Comparison of ENCODE assay signal across 25 cellular contexts in the genomic region with DNA sequence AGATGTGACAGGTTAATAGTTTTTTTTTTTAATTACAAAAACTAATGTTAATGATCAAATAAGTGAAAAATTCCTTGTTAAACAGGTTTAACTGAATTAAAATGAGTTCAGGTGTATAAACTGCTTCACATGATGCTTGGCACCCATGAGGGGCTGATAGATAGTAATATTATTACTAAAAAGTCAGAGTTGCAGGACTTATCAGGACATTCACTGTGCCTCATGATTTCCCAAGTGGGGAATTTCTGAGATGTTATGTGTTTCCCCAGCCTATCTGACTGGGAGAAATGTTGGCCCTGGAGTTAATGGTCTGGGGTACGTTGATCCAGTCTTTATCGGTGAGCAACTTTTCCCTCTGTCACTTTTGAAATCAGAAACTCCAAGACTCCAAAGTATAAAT.
"Had no signal": no experiment of that assay in that cellular context is flagged by ENCODE, and none has a peak within 500 bp of the region (broad histone marks: within the 10 kb centered on the region; RNA-seq: fewer than 3 reads in every experiment).

No MANE protein-coding gene starts in this region.

- H3K4me1 Mint-ChIP-seq: mesothelial cell of epicardium had no signal

- H3K4me1 ChIP-seq: colonic mucosa, esophagus squamous epithelium, gastrocnemius medialis, heart right ventricle, left lung, lower lobe of right lung had no signal

- ATAC-seq: effector memory CD8-positive, alpha-beta T cell; esophagus mucosa; gastrocnemius medialis; heart right ventricle; left cardiac atrium; left lung; left ventricle myocardium superior; lower lobe of right lung; mucosa of descending colon had no signal

- H3K4me3 ChIP-seq: colonic mucosa, esophagus squamous epithelium, gastrocnemius medialis, heart right ventricle, left lung, lower lobe of right lung, mucosa of descending colon had no signal

- H3K4me3 Mint-ChIP-seq: dendritic cell treated with granulocyte-macrophage colony-stimulating factor and Interleukin-4, amounts not matched to agents 40 ng/mL and 50 ng/mL, for 4 days; effector memory CD8-positive, alpha-beta T cell; endodermal cell; mesothelial cell of epicardium; naive B cell had no signal

- H3K36me3 Mint-ChIP-seq: mesothelial cell of epicardium had no signal

- DNase-seq: colonic mucosa; cortex of kidney; effector CD8-positive, alpha-beta T cell; effector memory CD8-positive, alpha-beta T cell; endodermal cell; erythroblast; esophagus squamous epithelium; foreskin fibroblast; foreskin melanocyte; gastrocnemius medialis; glutamatergic neuron; head of caudate nucleus; heart right ventricle; hippocampal formation; left cardiac atrium; left lung; left ventricle myocardium superior; lower lobe of right lung; mesenchymal stem cell; mucosa of descending colon; naive B cell had no signal

- H3K27ac ChIP-seq: colonic mucosa, epithelial cell of prostate, esophagus squamous epithelium, gastrocnemius medialis, heart right ventricle, left lung, lower lobe of right lung had no signal

- H3K9me3 Mint-ChIP-seq: dendritic cell treated with granulocyte-macrophage colony-stimulating factor and Interleukin-4, amounts not matched to agents 40 ng/mL and 50 ng/mL, for 4 days; effector memory CD8-positive, alpha-beta T cell; endodermal cell; naive B cell had no signal

- H3K27ac Mint-ChIP-seq: dendritic cell treated with granulocyte-macrophage colony-stimulating factor and Interleukin-4, amounts not matched to agents 40 ng/mL and 50 ng/mL, for 4 days; effector memory CD8-positive, alpha-beta T cell; endodermal cell; mesothelial cell of epicardium had no signal

- H3K9me3 ChIP-seq: colonic mucosa, esophagus squamous epithelium, gastrocnemius medialis, heart right ventricle, left lung, lower lobe of right lung, mucosa of descending colon had no signal

- H3K36me3 ChIP-seq: colonic mucosa, gastrocnemius medialis had no signal

- H3K27me3 Mint-ChIP-seq: dendritic cell treated with granulocyte-macrophage colony-stimulating factor and Interleukin-4, amounts not matched to agents 40 ng/mL and 50 ng/mL, for 4 days; effector memory CD8-positive, alpha-beta T cell; naive B cell had no signal
